ENCODE assay signal across 1 cellular context in genomic region chr16:11308493-11309283, GRCh38.
TF ChIP-seq lines count a peak whose summit lies in the region.

No MANE protein-coding gene starts in this region.

TF ChIP-seq in HepG2, 621 proteins besides CTCF, POLR2A, EP300 and RAD21 (continues in another document):
- TF ChIP-seq SALL1 (CRISPR knock-in tag; IDR thresholded peaks at IDR 0.05) (peak; percentile 86), RBFOX2 (IDR thresholded peaks at IDR 0.05; ENCODE audit: low read depth, low read length) (peak; percentile 69), HNF1A (IDR thresholded peaks at IDR 0.05; ENCODE audit: low read depth) (no peak), HNF1A (CRISPR knock-in tag; IDR thresholded peaks at IDR 0.05; ENCODE audit: borderline replicate concordance) (peak; percentile 28; the same call in 1 of the 2 replicates), ZNF549 (CRISPR knock-in tag; IDR thresholded peaks at IDR 0.05) (no peak; the same call in 1 of the 2 replicates), RBM39 (IDR thresholded peaks at IDR 0.05; ENCODE audit: low read depth, low read length, poor library complexity, severe bottlenecking) (peak; percentile 74), STAT5B (CRISPR knock-in tag; IDR thresholded peaks at IDR 0.05) (no peak), ZMYM2 (CRISPR knock-in tag; IDR thresholded peaks at IDR 0.05) (peak; percentile 57; the same call in 1 of the 2 replicates), POLR2AphosphoS5 (IDR thresholded peaks at IDR 0.05; ENCODE audit: low read depth, low read length) (peak; percentile 38; the same call in 1 of the 2 replicates), ZNF672 (CRISPR knock-in tag; IDR thresholded peaks at IDR 0.05) (no peak), NONO (IDR thresholded peaks at IDR 0.05) (no peak), NONO (CRISPR knock-in tag; conservative IDR thresholded peaks at IDR 0.05) (peak; percentile 82), ZBTB25 (CRISPR knock-in tag; IDR thresholded peaks at IDR 0.05) (no peak), ZFP62 (CRISPR knock-in tag; IDR thresholded peaks at IDR 0.05) (no peak), TSC22D2 (CRISPR knock-in tag; IDR thresholded peaks at IDR 0.05; ENCODE audit: borderline replicate concordance) (peak; percentile 70; the same call in 1 of the 2 replicates), ZNF414 (CRISPR knock-in tag; IDR thresholded peaks at IDR 0.05) (peak; percentile 87), ARNT2 (CRISPR knock-in tag; IDR thresholded peaks at IDR 0.05; ENCODE audit: low read depth) (peak; percentile 72; the same call in 1 of the 2 replicates), TGIF2 (CRISPR knock-in tag; IDR thresholded peaks at IDR 0.05) (peak; percentile 54; the same call in 1 of the 2 replicates), ZNF335 (CRISPR knock-in tag; IDR thresholded peaks at IDR 0.05) (peak; percentile 65), ZNF580 (CRISPR knock-in tag; IDR thresholded peaks at IDR 0.05; ENCODE audit: borderline replicate concordance, low read depth) (peak; percentile 86), ZNF552 (CRISPR knock-in tag; IDR thresholded peaks at IDR 0.05; ENCODE audit: borderline replicate concordance) (peak; percentile 62; the same call in 1 of the 2 replicates), GATAD2A (CRISPR knock-in tag; IDR thresholded peaks at IDR 0.05) (peak; percentile 87), PLRG1 (conservative IDR thresholded peaks at IDR 0.05) (no peak), IRF2 (CRISPR knock-in tag; IDR thresholded peaks at IDR 0.05) (peak; percentile 25; the same call in 1 of the 2 replicates), ZNF674 (CRISPR knock-in tag; IDR thresholded peaks at IDR 0.05; ENCODE audit: low read depth) (no peak), ZNF17 (CRISPR knock-in tag; IDR thresholded peaks at IDR 0.05) (no peak), DMAP1 (CRISPR knock-in tag; IDR thresholded peaks at IDR 0.05) (0 out of 2 replicates have a peak, but pooled peaks have one; percentile 5), ZNF616 (CRISPR knock-in tag; IDR thresholded peaks at IDR 0.05; ENCODE audit: low read depth) (no peak), ZC3H4 (CRISPR knock-in tag; IDR thresholded peaks at IDR 0.05; ENCODE audit: borderline replicate concordance) (no peak), ARID2 (CRISPR knock-in tag; IDR thresholded peaks at IDR 0.05; ENCODE audit: borderline replicate concordance) (peak; percentile 82; the same call in 1 of the 2 replicates), ESRRA (CRISPR knock-in tag; IDR thresholded peaks at IDR 0.05; ENCODE audit: low read depth) (peak; percentile 55; the same call in 1 of the 2 replicates), MAZ (IDR thresholded peaks at IDR 0.05; ENCODE audit: borderline replicate concordance, low read depth, low read length) (no peak; the same call in 1 of the 2 replicates), MAZ (CRISPR knock-in tag; IDR thresholded peaks at IDR 0.05; ENCODE audit: low read depth) (0 out of 2 replicates have a peak, but pooled peaks have one; percentile 25), KAT2B (IDR thresholded peaks at IDR 0.05; ENCODE audit: borderline replicate concordance, low read depth, low read length) (no peak), ZNF235 (CRISPR knock-in tag; IDR thresholded peaks at IDR 0.05; ENCODE audit: borderline replicate concordance) (0 out of 2 replicates have a peak, but pooled peaks have one; percentile 80), PTBP1 (IDR thresholded peaks at IDR 0.05; ENCODE audit: low read depth, low read length, poor library complexity, severe bottlenecking) (peak; percentile 59), ZNF660 (CRISPR knock-in tag; IDR thresholded peaks at IDR 0.05; ENCODE audit: borderline replicate concordance, low read depth) (no peak), FOXK1 (CRISPR knock-in tag; IDR thresholded peaks at IDR 0.05; ENCODE audit: borderline replicate concordance, low read depth) (peak; percentile 44; the same call in 1 of the 2 replicates), HINFP (CRISPR knock-in tag; IDR thresholded peaks at IDR 0.05; ENCODE audit: low read depth) (peak; percentile 18; the same call in 1 of the 2 replicates), SMAD3 (CRISPR knock-in tag; IDR thresholded peaks at IDR 0.05) (0 out of 2 replicates have a peak, but pooled peaks have one; percentile 49), KMT2A (CRISPR knock-in tag; IDR thresholded peaks at IDR 0.05) (peak; percentile 32; the same call in 1 of the 2 replicates), KDM4B (CRISPR knock-in tag; IDR thresholded peaks at IDR 0.05) (peak; percentile 38; the same call in 1 of the 2 replicates), KLF6 (CRISPR knock-in tag; IDR thresholded peaks at IDR 0.05) (no peak), ATF2 (CRISPR knock-in tag; IDR thresholded peaks at IDR 0.05) (no peak; the same call in 1 of the 2 replicates), TBL1XR1 (IDR thresholded peaks at IDR 0.05; ENCODE audit: borderline replicate concordance, low read length, partially characterized antibody) (no peak), PRMT3 (CRISPR knock-in tag; IDR thresholded peaks at IDR 0.05; ENCODE audit: borderline replicate concordance, low read depth) (peak; percentile 27; the same call in 1 of the 2 replicates), FOXP1 (IDR thresholded peaks at IDR 0.05) (no peak), FOXP1 (CRISPR knock-in tag; IDR thresholded peaks at IDR 0.05) (peak; percentile 54), DMTF1 (CRISPR knock-in tag; IDR thresholded peaks at IDR 0.05) (no peak), REXO4 (CRISPR knock-in tag; IDR thresholded peaks at IDR 0.05; ENCODE audit: borderline replicate concordance) (no peak), MXI1 (IDR thresholded peaks at IDR 0.05; ENCODE audit: borderline replicate concordance, low read depth, low read length) (no peak; the same call in 2 of the 3 replicates), AHDC1 (CRISPR knock-in tag; IDR thresholded peaks at IDR 0.05; ENCODE audit: borderline replicate concordance) (no peak)
